ENCODE assay signal across 24 cellular contexts in the genomic region with DNA sequence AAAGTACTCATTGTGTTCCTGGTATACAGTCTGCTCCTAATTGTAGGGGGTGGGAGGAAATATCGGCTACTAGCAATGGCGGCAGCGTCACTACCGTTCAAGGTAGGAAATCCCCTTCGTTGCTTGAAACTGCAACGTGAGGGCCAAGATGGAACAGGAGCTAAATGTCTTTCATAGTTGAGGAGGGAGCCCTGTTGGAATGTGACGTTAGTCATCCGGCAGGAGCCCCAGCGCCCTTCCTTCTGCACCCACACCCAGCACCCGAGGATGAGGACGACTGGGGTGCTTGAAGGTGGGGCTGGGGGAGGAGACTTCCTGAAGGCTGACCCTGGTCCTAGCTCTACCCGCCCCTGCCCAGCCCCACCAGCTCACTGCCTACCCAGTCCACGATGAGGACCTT. TPM values are rescaled to one million over a fixed set of nuclear protein-coding genes. Genes with fewer than 3 reads are reported as not detected.
DNase-seq lines count a peak whose midpoint lies in the region; ATAC-seq and TF ChIP-seq lines count a peak whose summit lies in the region.
"Had no signal": no experiment of that assay in that cellular context is flagged by ENCODE, and none has a peak within 500 bp of the region (broad histone marks: within the 10 kb centered on the region; RNA-seq: fewer than 3 reads in every experiment).

No MANE protein-coding gene starts in this region.

- H3K27ac ChIP-seq in SK-N-SH (ENCODE audit: low read depth in 2 of 2, low read length in 1 of 2) = peak overlapping the region in 1 of 2 experiments; percentile 18; a peak in 1 of 4 replicates
- H3K27ac ChIP-seq in ascending aorta = peak overlapping the region; percentile 2 to 31
- H3K27ac ChIP-seq in upper lobe of right lung = no peak overlapping the region
- no peak overlapping the region for H3K27ac ChIP-seq in caudate nucleus (ENCODE audit: low read depth, low read length)
- H3K27ac ChIP-seq: psoas muscle, suprapubic skin had no signal

- no peak overlapping the region for H2AFZ ChIP-seq in SK-N-SH (ENCODE audit: low read depth)

- ATAC-seq in SK-N-SH treated with all-trans-retinoic acid at 6 μM for 48 hours (no peak), memory B cell (ENCODE audit: low read depth) (no peak), upper lobe of right lung (no peak), GM21526 (IDR thresholded peaks at IDR 0.05; ENCODE audit: low FRiP score, unreplicated experiment) (no peak)
- ATAC-seq: activated CD8-positive, alpha-beta T cell treated with anti-CD3 and anti-CD28 coated beads for 36 hours; mucosa of descending colon; psoas muscle; T-cell had no signal

- H3K27me3 Mint-ChIP-seq in memory B cell = no peaks in the 10 kb centered on the region
- H3K27me3 Mint-ChIP-seq: activated CD8-positive, alpha-beta T cell treated with anti-CD3 and anti-CD28 coated beads for 36 hours; CD4-positive, alpha-beta memory T cell; T-cell had no signal

- TF ChIP-seq CTCF in SK-N-SH (IDR thresholded peaks at IDR 0.05) (no peak), ascending aorta (IDR thresholded peaks at IDR 0.05) (no peak), upper lobe of right lung (IDR thresholded peaks at IDR 0.05) (no peak)

- intact Hi-C loops in ascending aorta (cut with DNase I) (no loop called here), upper lobe of right lung (cut with DNase I) (no loop called here)

- H3K27me3 ChIP-seq in SK-N-SH (ENCODE audit: insufficient read depth) (no peaks in the 10 kb centered on the region), ascending aorta (no peaks in the 10 kb centered on the region), upper lobe of right lung (no peaks in the 10 kb centered on the region)
- H3K27me3 ChIP-seq: suprapubic skin had no signal

- no peaks in the 10 kb centered on the region for H4K20me1 ChIP-seq in SK-N-SH (ENCODE audit: insufficient read depth)

- 86% methylated on average over 11 of the region's 13 CpGs for WGBS in SK-N-SH (ENCODE audit: low lambda C conversion rate)

- H3K9me3 ChIP-seq in SK-N-SH (no peaks in the 10 kb centered on the region), ascending aorta (no peaks in the 10 kb centered on the region), upper lobe of right lung (no peaks in the 10 kb centered on the region)
- H3K9me3 ChIP-seq: mucosa of descending colon, psoas muscle, suprapubic skin had no signal

- H3K9me2 ChIP-seq in SK-N-SH = no peaks in the 10 kb centered on the region

- TF ChIP-seq EP300 in SK-N-SH (IDR thresholded peaks at IDR 0.05; ENCODE audit: borderline replicate concordance in 1 of 2, low read depth in 1 of 2, low read length in 1 of 2) = no peak

- H3K9ac ChIP-seq in SK-N-SH = no peak overlapping the region

- no peak overlapping the region for H3K4me3 ChIP-seq in SK-N-SH (ENCODE audit: low read depth in 2 of 2, low read length in 1 of 2)
- no peak overlapping the region for H3K4me3 ChIP-seq in ascending aorta
- no peak overlapping the region for H3K4me3 ChIP-seq in upper lobe of right lung
- H3K4me3 ChIP-seq: mucosa of descending colon, psoas muscle, suprapubic skin had no signal

- peaks cover 12% of the 10 kb centered on the region for H3F3A ChIP-seq in SK-N-SH (replicated peaks; ENCODE audit: insufficient read depth)

- CTCF ChIA-PET in SK-N-SH (lab: Yijun Ruan, JAX) = interaction anchor here (1.4 to 3.6 kb wide), 2 partner anchors 12 to 33 kb away, joined by 3 to 19 read pairs; no protein-coding TSS in a partner anchor

- peaks cover 21% of the 10 kb centered on the region for H3K36me3 Mint-ChIP-seq in memory B cell

- H3K4me3 Mint-ChIP-seq in memory B cell = no peak overlapping the region
- H3K4me3 Mint-ChIP-seq: activated CD8-positive, alpha-beta T cell treated with anti-CD3 and anti-CD28 coated beads for 36 hours; CD4-positive, alpha-beta memory T cell; T-cell had no signal

- H3K4me1 ChIP-seq in SK-N-SH (ENCODE audit: control insufficient read depth in 1 of 2, insufficient read depth in 2 of 2, low read depth in 1 of 2, low read length in 1 of 2) (peaks cover 8 to 11% of the 10 kb centered on the region in 2 experiments; a peak in 3 of 4 replicates), ascending aorta (no peaks in the 10 kb centered on the region), upper lobe of right lung (peaks cover 3% of the 10 kb centered on the region)

- no peaks in the 10 kb centered on the region for H3K9me3 Mint-ChIP-seq in memory B cell
- H3K9me3 Mint-ChIP-seq: activated CD8-positive, alpha-beta T cell treated with anti-CD3 and anti-CD28 coated beads for 36 hours; T-cell had no signal

- no peaks in the 10 kb centered on the region for H3K79me2 ChIP-seq in SK-N-SH (ENCODE audit: insufficient read depth)

- peak overlapping the region; percentile 25 for H3K27ac Mint-ChIP-seq in memory B cell
- H3K27ac Mint-ChIP-seq: activated CD8-positive, alpha-beta T cell treated with anti-CD3 and anti-CD28 coated beads for 36 hours; T-cell had no signal

- peaks cover 2% of the 10 kb centered on the region for H3K4me1 Mint-ChIP-seq in memory B cell

- DNase-seq in SK-N-SH = peak; percentile 14
- DNase-seq in ascending aorta (ENCODE audit: low spot score in 2 of 2) = no peak
- no peak for DNase-seq in memory B cell (ENCODE audit: low spot score in 2 of 2)
- DNase-seq in upper lobe of right lung = peak; percentile 48
- no peak for DNase-seq in caudate nucleus (lab: John Stamatoyannopoulos, UW)
- no peak for DNase-seq in nucleus accumbens (lab: John Stamatoyannopoulos, UW)
- DNase-seq: activated CD4-positive, CD25-positive, alpha-beta regulatory T cell treated with anti-CD3 and anti-CD28 coated beads, Interleukin-2, amount 50 U/mL, for 72 hours; activated CD8-positive, alpha-beta T cell treated with anti-CD3 and anti-CD28 coated beads for 36 hours; activated gamma-delta T cell; activated T-cell treated with anti-CD3 and anti-CD28 coated beads for 4 hours; AML-193; CD4-positive, alpha-beta memory T cell; cortex of kidney; DMS 273 treated with DMSO at 0.1 percent for 48 hours; KBM-7; MM.1S; NCI-H1417; psoas muscle; SIG-M5; T-cell had no signal

- POLR2A ChIA-PET in SK-N-SH (lab: Yijun Ruan, JAX) = no interaction called here

- no peak overlapping the region for H3K4me2 ChIP-seq in SK-N-SH

- H3K36me3 ChIP-seq in SK-N-SH (replicated peaks in 1 of 2; ENCODE audit: control insufficient read depth in 1 of 2, insufficient read depth in 2 of 2, low read length in 1 of 2) = peaks cover 12 to 29% of the 10 kb centered on the region in 2 experiments
- peaks cover 82 to 96% of the 10 kb centered on the region in 2 donors for H3K36me3 ChIP-seq in ascending aorta
- peaks cover 85% of the 10 kb centered on the region for H3K36me3 ChIP-seq in upper lobe of right lung

- no peak for TF ChIP-seq RAD21 in SK-N-SH (IDR thresholded peaks at IDR 0.05; ENCODE audit: low read length)

TF ChIP-seq in SK-N-SH, 30 proteins besides CTCF, POLR2A, EP300 and RAD21 (continues in another document):
- TF ChIP-seq RXRA (IDR thresholded peaks at IDR 0.05; ENCODE audit: borderline replicate concordance, low read depth) = no peak
- no peak for TF ChIP-seq TAF1 (IDR thresholded peaks at IDR 0.05; ENCODE audit: borderline replicate concordance, low read depth, low read length)
- TF ChIP-seq GATA2 (CRISPR knock-in tag; IDR thresholded peaks at IDR 0.05) = no peak
- TF ChIP-seq TEAD4 (IDR thresholded peaks at IDR 0.05; ENCODE audit: borderline replicate concordance, insufficient read depth) = no peak
- TF ChIP-seq MXI1 (IDR thresholded peaks at IDR 0.05; ENCODE audit: low read depth, low read length) = no peak
- no peak for TF ChIP-seq CHD2 (IDR thresholded peaks at IDR 0.05; ENCODE audit: low read length, partially characterized antibody)

TF ChIP-seq in SK-N-SH treated with all-trans-retinoic acid at 6 μM for 48 hours, 23 proteins besides CTCF, POLR2A, EP300 and RAD21 (continues in another document):
- TF ChIP-seq ZNF8 (CRISPR knock-in tag; IDR thresholded peaks at IDR 0.05) (no peak), ESRRG (CRISPR knock-in tag; IDR thresholded peaks at IDR 0.05) (no peak), POU6F1 (CRISPR knock-in tag; IDR thresholded peaks at IDR 0.05; ENCODE audit: borderline replicate concordance, low read depth) (no peak), ZC3H10 (CRISPR knock-in tag; IDR thresholded peaks at IDR 0.05) (no peak), GLIS3 (CRISPR knock-in tag; IDR thresholded peaks at IDR 0.05) (no peak), ISL1 (CRISPR knock-in tag; IDR thresholded peaks at IDR 0.05) (no peak), SNAI2 (CRISPR knock-in tag; IDR thresholded peaks at IDR 0.05) (no peak), PPARA (CRISPR knock-in tag; IDR thresholded peaks at IDR 0.05; ENCODE audit: borderline replicate concordance) (no peak), ARNTL (CRISPR knock-in tag; IDR thresholded peaks at IDR 0.05; ENCODE audit: borderline replicate concordance, low read depth) (no peak), OSR1 (CRISPR knock-in tag; IDR thresholded peaks at IDR 0.05) (no peak)

RNA-seq across cellular contexts. Expression of gene G6PC3, which starts 11.7 kb away (rescaled TPM):
- polyA plus RNA-seq in SK-N-SH (2012; rRNA removed) = 158 and 166 TPM in 2 replicates
- polyA plus RNA-seq in SK-N-SH (2012; cell fraction: cytosol; rRNA removed) = 87.1 and 148 TPM in 2 replicates
- polyA plus RNA-seq in SK-N-SH (2012; cell fraction: nucleus; rRNA removed) = 45.7 and 77.2 TPM in 2 replicates
- total RNA-seq in ascending aorta (111 TPM), upper lobe of right lung (39.7 TPM)

RNA-seq across cellular contexts. Expression of gene LSM12, which starts 15.7 kb away (rescaled TPM):
- 26.6 and 31.3 TPM in 2 replicates for polyA plus RNA-seq in SK-N-SH (2012; rRNA removed)
- 33.4 and 36.1 TPM in 2 replicates for polyA plus RNA-seq in SK-N-SH (2012; cell fraction: cytosol; rRNA removed)
- 14.7 and 23.4 TPM in 2 replicates for polyA plus RNA-seq in SK-N-SH (2012; cell fraction: nucleus; rRNA removed)
- total RNA-seq in ascending aorta (12.5 TPM), upper lobe of right lung (39.8 TPM)

RNA-seq across cellular contexts. Expression of gene HDAC5, which starts 41.2 kb away (rescaled TPM):
- 19.0 and 21.0 TPM in 2 replicates for polyA plus RNA-seq in SK-N-SH (2012; rRNA removed)
- 6.4 and 12.2 TPM in 2 replicates for polyA plus RNA-seq in SK-N-SH (2012; cell fraction: cytosol; rRNA removed)
- 32.3 and 34.8 TPM in 2 replicates for polyA plus RNA-seq in SK-N-SH (2012; cell fraction: nucleus; rRNA removed)
- 189 TPM for total RNA-seq in ascending aorta
- total RNA-seq in upper lobe of right lung = 55.3 TPM

RNA-seq across cellular contexts. Expression of gene HROB, which starts 59.5 kb away (rescaled TPM):
- 3.2 and 4.0 TPM in 2 replicates for polyA plus RNA-seq in SK-N-SH (2012; rRNA removed)
- polyA plus RNA-seq in SK-N-SH (2012; cell fraction: cytosol; rRNA removed) = 1.3 and 2.0 TPM in 2 replicates
- polyA plus RNA-seq in SK-N-SH (2012; cell fraction: nucleus; rRNA removed) = 10.1 TPM in 2 replicates
- total RNA-seq in ascending aorta = not detected
- total RNA-seq in upper lobe of right lung = 0.35 TPM

Comparison
In these comparisons a context has a peak if more than half of its experiments do, and no peak if none do; other contexts are left out.
1. DNase-seq: peak in SK-N-SH (single experiment) and upper lobe of right lung (single experiment); none in ascending aorta (0 of 2), memory B cell (0 of 2), caudate nucleus (0 of 61) and nucleus accumbens (0 of 56).
2. H3K27ac ChIP-seq: peak in ascending aorta (2 of 2); none in upper lobe of right lung (single experiment) and caudate nucleus (single experiment).